In the genomic region with DNA sequence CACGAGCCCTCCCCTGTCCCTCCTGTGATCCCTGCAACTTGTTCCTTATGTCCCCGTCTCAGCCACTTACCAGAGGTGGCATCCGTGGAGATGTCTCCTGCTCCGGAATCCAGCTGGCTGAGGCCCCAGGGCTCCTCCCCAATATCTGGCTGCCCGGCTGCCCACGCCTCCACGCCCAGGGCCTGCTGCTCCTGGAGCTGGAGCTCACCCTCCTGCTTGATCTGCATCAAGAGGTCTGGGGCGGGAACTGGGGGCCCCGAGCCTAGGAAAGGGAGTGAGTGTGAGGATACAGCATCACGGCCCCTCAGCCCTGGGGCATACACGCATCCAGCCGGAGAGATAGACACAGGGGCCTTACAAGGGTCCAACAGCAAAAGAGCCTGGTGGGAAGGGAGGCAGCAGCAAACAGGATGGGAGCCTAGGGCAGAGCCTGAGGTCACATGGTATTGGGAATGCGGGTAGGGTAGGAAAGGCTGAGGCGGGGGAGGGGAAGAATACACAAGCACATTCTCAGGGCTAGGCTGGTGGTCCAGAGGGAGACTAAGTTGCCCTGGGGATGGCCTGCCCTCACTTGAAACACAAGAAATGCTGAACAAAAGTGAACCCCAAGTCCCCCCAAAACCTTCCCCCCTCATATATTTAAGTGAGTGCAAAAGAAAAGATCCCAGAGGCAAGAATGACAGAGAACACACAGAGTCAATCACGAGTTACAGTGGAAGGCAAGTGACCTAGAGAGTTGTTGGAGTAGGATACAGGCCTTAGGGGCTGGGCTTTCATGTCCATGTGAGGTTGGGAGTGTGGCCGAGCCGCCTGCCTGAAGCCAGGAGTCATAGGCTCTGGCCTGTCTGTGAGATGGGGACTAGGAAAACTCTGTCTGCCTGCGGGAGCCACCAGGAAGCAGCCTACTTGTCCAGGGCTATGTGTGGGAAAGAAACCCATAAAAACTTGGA, we compare ENCODE assay signal across 21 cellular contexts. TPM values are rescaled to one million over a fixed set of nuclear protein-coding genes. Genes with fewer than 3 reads are reported as not detected.
DNase-seq lines count a peak whose midpoint lies in the region; ATAC-seq, FAIRE-seq and TF ChIP-seq lines count a peak whose summit lies in the region.
"Had no signal": no experiment of that assay in that cellular context is flagged by ENCODE, and none has a peak within 500 bp of the region (broad histone marks: within the 10 kb centered on the region; RNA-seq: fewer than 3 reads in every experiment).

No MANE protein-coding gene starts in this region.

- no peak for ATAC-seq in HG02610 (IDR thresholded peaks at IDR 0.05; ENCODE audit: unreplicated experiment)
- ATAC-seq in GM21529 (IDR thresholded peaks at IDR 0.05; ENCODE audit: unreplicated experiment), result no peak
- ATAC-seq: mucosa of descending colon had no signal

- peak overlapping the region; percentile 33 for H3K27ac Mint-ChIP-seq in Caco-2 (ENCODE audit: unreplicated experiment)
- H3K27ac Mint-ChIP-seq: activated B cell treated with CpG ODN at 0.5 μM for 24 hours; activated T-helper 1 cell treated with anti-CD3 and anti-CD28 coated beads, Interleukin-12 subunit alpha, Interleukin-12 subunit beta, Interleukin-2, Interleukin-4 antibody, amounts not matched to agents 30 ng/mL and 10 ng/mL and 1 ng/mL, durations not matched to agents 14 hours and 24 hours and 36 hours had no signal

- H3K27me3 ChIP-seq in Caco-2 (replicated peaks; ENCODE audit: control insufficient read depth, insufficient read depth, low read length) (no peaks in the 10 kb centered on the region), NT2/D1 (ENCODE audit: insufficient read depth, insufficient read length) (no peaks in the 10 kb centered on the region)

- H3K4me1 Mint-ChIP-seq in Caco-2 (ENCODE audit: low read depth, unreplicated experiment), result peaks cover 15% of the 10 kb centered on the region
- H3K4me1 Mint-ChIP-seq: activated B cell treated with CpG ODN at 0.5 μM for 24 hours had no signal

- no peaks in the 10 kb centered on the region for H3K4me1 ChIP-seq in Caco-2
- peaks cover 5% of the 10 kb centered on the region for H3K4me1 ChIP-seq in NT2/D1 (ENCODE audit: insufficient read depth, insufficient read length)
- H3K4me1 ChIP-seq: left ventricle myocardium inferior, psoas muscle had no signal

- intact Hi-C loops in Caco-2 (cut with micrococcal nuclease; ENCODE audit: unreplicated experiment), result no loop called here

- DNase-seq in Caco-2, result no peak
- DNase-seq in NT2/D1 (ENCODE audit: low read depth, low spot score), result peak; percentile 76
- peak; percentile 86 for DNase-seq in foreskin melanocyte
- DNase-seq in myocyte (ENCODE audit: low read depth), result peak; percentile 20
- DNase-seq in HTR-8/SVneo (ENCODE audit: insufficient read length, low spot score), result no peak
- no peak for DNase-seq in COLO829 (ENCODE audit: low spot score)
- DNase-seq: activated B cell treated with CpG ODN at 0.5 μM for 24 hours; effector memory CD4-positive, alpha-beta T cell; left ventricle myocardium inferior; mucosa of descending colon; MV-4-11; NCI-H2171; NCI-H524 treated with DMSO at 0.1 percent for 48 hours; psoas muscle; stimulated activated CD4-positive, alpha-beta T cell treated with anti-CD3 and anti-CD28 coated beads, Interleukin-2, amount 100 ng/mL, for 24 hours; stimulated activated naive CD4-positive, alpha-beta T cell treated with Interleukin-2 at 50 U/mL for 16 hours; T-helper 9 cell had no signal

- FAIRE-seq in HTR-8/SVneo (lab: Jason Lieb, UNC), result no peak

- no peak overlapping the region for H3K9ac ChIP-seq in NT2/D1 (ENCODE audit: insufficient read length, low read depth)

- peaks cover 8% of the 10 kb centered on the region for H3K36me3 ChIP-seq in Caco-2 (ENCODE audit: control insufficient read depth, insufficient read depth, low read length)
- H3K36me3 ChIP-seq in NT2/D1 (ENCODE audit: insufficient read depth, insufficient read length, low read length), result peaks cover 53% of the 10 kb centered on the region

- no TSS peak for BruUV-seq in Caco-2 (replicated peaks; lab: Mats Ljungman, UMichigan)

- no peak for TF ChIP-seq CTCF in Caco-2 (IDR thresholded peaks at IDR 0.05; ENCODE audit: insufficient read depth in 1 of 2, low read depth in 1 of 2, low read length in 1 of 2, severe bottlenecking in 1 of 2, unreplicated experiment in 1 of 2)

- CTCF ChIA-PET in Caco-2 (lab: Charles Lee), result no interaction called here

- no peak overlapping the region for H3K4me3 ChIP-seq in Caco-2 (ENCODE audit: low read depth, low read length)
- no peak overlapping the region for H3K4me3 ChIP-seq in NT2/D1 (ENCODE audit: insufficient read length, low read depth)
- H3K4me3 ChIP-seq: left ventricle myocardium inferior, mucosa of descending colon, psoas muscle, thoracic aorta had no signal

- POLR2A ChIA-PET in Caco-2 (lab: Charles Lee), result no interaction called here

- peaks cover 16% of the 10 kb centered on the region for H3K9me3 Mint-ChIP-seq in Caco-2 (ENCODE audit: unreplicated experiment)

- peaks cover 63% of the 10 kb centered on the region for H3K36me3 Mint-ChIP-seq in Caco-2 (ENCODE audit: insufficient read depth, unreplicated experiment)

- no peak overlapping the region for H3K4me3 Mint-ChIP-seq in Caco-2 (ENCODE audit: unreplicated experiment)
- H3K4me3 Mint-ChIP-seq: activated B cell treated with CpG ODN at 0.5 μM for 24 hours; activated T-helper 1 cell treated with anti-CD3 and anti-CD28 coated beads, Interleukin-12 subunit alpha, Interleukin-12 subunit beta, Interleukin-2, Interleukin-4 antibody, amounts not matched to agents 30 ng/mL and 10 ng/mL and 1 ng/mL, durations not matched to agents 14 hours and 24 hours and 36 hours had no signal

- 0 out of 2 replicates have a peak, but pooled peaks cover 3% of the 10 kb centered on the region for H3K9me3 ChIP-seq in Caco-2
- H3K9me3 ChIP-seq in NT2/D1 (ENCODE audit: insufficient read depth, low read length), result peaks cover 17% of the 10 kb centered on the region
- H3K9me3 ChIP-seq: mucosa of descending colon, psoas muscle, thoracic aorta had no signal

- H3K27me3 Mint-ChIP-seq in Caco-2 (ENCODE audit: insufficient read depth, unreplicated experiment), result no peaks in the 10 kb centered on the region
- H3K27me3 Mint-ChIP-seq: activated B cell treated with CpG ODN at 0.5 μM for 24 hours had no signal

RNA-seq across cellular contexts. Expression of a gene that starts 16.9 kb away (rescaled TPM):
- total RNA-seq in Caco-2 (2022) (20.8 and 22.7 TPM in 2 replicates), myocyte (13.9 and 14.5 TPM in 2 replicates)
- polyA plus RNA-seq in myocyte (2012), result 12.2 TPM

RNA-seq across cellular contexts. Expression of a gene that starts 19.8 kb away (rescaled TPM):
- total RNA-seq in Caco-2 (2022) (19.1 and 19.3 TPM in 2 replicates), myocyte (24.6 and 30.2 TPM in 2 replicates)
- 20.3 TPM for polyA plus RNA-seq in myocyte (2012)

Comparison
In these comparisons a context has a peak if more than half of its experiments do, and no peak if none do; other contexts are left out.
1. DNase-seq: peak in NT2/D1 (single experiment), foreskin melanocyte (single experiment) and myocyte (single experiment); none in Caco-2 (0 of 2), HTR-8/SVneo (single experiment) and COLO829 (single experiment).